In genomic region chr1:243487036-243487648, GRCh38 we compare ENCODE assay signal across 14 cellular contexts.
"Had no signal": no experiment of that assay in that cellular context is flagged by ENCODE, and none has a peak within 500 bp of the region (broad histone marks: within the 10 kb centered on the region; RNA-seq: fewer than 3 reads in every experiment).

No MANE protein-coding gene starts in this region.

- H3K27me3 Mint-ChIP-seq: activated naive CD8-positive, alpha-beta T cell treated with anti-CD3 and anti-CD28 coated beads, Interleukin-2, amount 10 ng/mL, durations not matched to agents 7 days and 5 days had no signal

- H3K9me3 ChIP-seq: heart right ventricle, neutrophil, stomach, thoracic aorta had no signal

- H3K4me3 Mint-ChIP-seq: activated naive CD8-positive, alpha-beta T cell treated with anti-CD3 and anti-CD28 coated beads, Interleukin-2, amount 10 ng/mL, durations not matched to agents 7 days and 5 days; T-helper 1 cell treated with Interleukin-12 subunit alpha and Interleukin-12 subunit beta and Interleukin-4 antibody, amounts not matched to agents 30 μg/mL and 1 μg/mL, for 36 hours had no signal

- ATAC-seq: activated CD4-positive, CD25-positive, alpha-beta regulatory T cell treated with anti-CD3 and anti-CD28 coated beads, Interleukin-2, amount 50 U/mL, for 24 hours; heart right ventricle; left ventricle myocardium superior had no signal

- H3K27ac ChIP-seq: heart right ventricle, neutrophil, thoracic aorta had no signal

- H3K4me3 ChIP-seq: heart right ventricle had no signal

- H3K27ac Mint-ChIP-seq: activated naive CD8-positive, alpha-beta T cell treated with anti-CD3 and anti-CD28 coated beads, Interleukin-2, amount 10 ng/mL, durations not matched to agents 7 days and 5 days; T-helper 1 cell treated with Interleukin-12 subunit alpha and Interleukin-12 subunit beta and Interleukin-4 antibody, amounts not matched to agents 30 μg/mL and 1 μg/mL, for 36 hours had no signal

- H3K36me3 ChIP-seq: thoracic aorta had no signal

- DNase-seq: activated T-cell treated with anti-CD3 and anti-CD28 coated beads, Interleukin-2, amount 50 U/mL, for 48 hours; anterior cingulate cortex; heart right ventricle; kidney; left ventricle myocardium superior; mesendoderm; retina; stimulated activated CD4-positive, alpha-beta T cell treated with anti-CD3 and anti-CD28 coated beads, Interleukin-4, amount 100 ng/mL, for 24 hours; stomach had no signal

- H3K27me3 ChIP-seq: heart right ventricle, stomach had no signal
